ENCODE assay signal across 18 cellular contexts in the genomic region with DNA sequence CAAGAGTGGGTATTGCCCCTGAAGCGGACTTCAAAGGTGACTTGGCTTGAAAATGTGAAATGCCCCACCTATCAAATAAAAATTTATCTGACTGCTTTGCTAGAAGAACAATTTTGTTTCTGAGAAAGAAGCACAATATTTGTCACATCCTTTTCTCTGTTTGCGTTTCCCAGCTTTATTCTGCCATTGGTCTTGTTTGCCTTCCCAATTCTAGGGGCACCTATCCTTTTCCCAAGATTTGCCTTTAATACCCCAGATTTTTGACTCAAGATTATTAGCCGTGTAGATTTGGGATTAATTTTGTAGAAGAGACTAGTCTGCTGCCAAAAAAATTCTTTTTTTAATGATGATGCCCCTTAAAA.
DNase-seq lines count a peak whose midpoint lies in the region; ATAC-seq and TF ChIP-seq lines count a peak whose summit lies in the region.
"Had no signal": no experiment of that assay in that cellular context is flagged by ENCODE, and none has a peak within 500 bp of the region (broad histone marks: within the 10 kb centered on the region; RNA-seq: fewer than 3 reads in every experiment).

No MANE protein-coding gene starts in this region.

- H3K79me2 ChIP-seq in H9 (ENCODE audit: insufficient read depth, low read length), result no peaks in the 10 kb centered on the region

- H3K9ac ChIP-seq in H9 (ENCODE audit: extremely low read depth, insufficient read length, low read length), result no peak overlapping the region
- H3K9ac ChIP-seq in endodermal cell (ENCODE audit: extremely low read depth, low read length, poor library complexity, severe bottlenecking), result no peak overlapping the region

- H3K27me3 Mint-ChIP-seq in H9 (ENCODE audit: low read depth) (no peaks in the 10 kb centered on the region), endodermal cell (ENCODE audit: insufficient read depth) (no peaks in the 10 kb centered on the region)
- H3K27me3 Mint-ChIP-seq: B cell; CD4-positive, alpha-beta memory T cell had no signal

- H3K9me3 Mint-ChIP-seq in H9 (no peaks in the 10 kb centered on the region), endodermal cell (no peaks in the 10 kb centered on the region)
- H3K9me3 Mint-ChIP-seq: T-helper 1 cell treated with Interleukin-12 subunit alpha and Interleukin-12 subunit beta and Interleukin-4 antibody, amounts not matched to agents 30 μg/mL and 1 μg/mL, for 36 hours had no signal

- H3K4ac ChIP-seq in H9 (ENCODE audit: low read depth, low read length), result no peak overlapping the region

- no peaks in the 10 kb centered on the region for H3K23me2 ChIP-seq in H9 (ENCODE audit: insufficient read length, low read depth, low read length, poor library complexity, severe bottlenecking)

- no peak overlapping the region for H3T11ph ChIP-seq in H9 (ENCODE audit: low read length)

- no peak overlapping the region for H4K91ac ChIP-seq in H9 (ENCODE audit: insufficient read length, low read depth, low read length)

- no peak overlapping the region for H2BK12ac ChIP-seq in H9 (ENCODE audit: insufficient read length, low read depth, low read length)

- no peak overlapping the region for H3K4me2 ChIP-seq in H9 (ENCODE audit: insufficient read depth, insufficient read length, low read length)

- intact Hi-C loops in A673 (cut with micrococcal nuclease; ENCODE audit: unreplicated experiment) (loop anchor here (10.0 kb wide), 1 partner anchor 1302 kb away; no protein-coding TSS in a partner anchor), Panc1 (cut with micrococcal nuclease; ENCODE audit: unreplicated experiment) (no loop called here)

- ATAC-seq in Panc1 (no peak), GM19467 (IDR thresholded peaks at IDR 0.05; ENCODE audit: unreplicated experiment) (no peak), HG02610 (IDR thresholded peaks at IDR 0.05; ENCODE audit: unreplicated experiment) (no peak)

- DNase-seq in A673 (ENCODE audit: low spot score) (no peak), H9 (no peak), Panc1 (ENCODE audit: low read depth, low spot score) (no peak), endodermal cell (no peak), superior temporal gyrus (ENCODE audit: extremely low spot score) (no peak), HAP-1 (ENCODE audit: low spot score in 2 of 2) (no peak)
- DNase-seq: CD4-positive, alpha-beta memory T cell; GDM1; NCI-H1048; NCI-H1436 treated with DMSO at 0.1 percent for 48 hours; Peyer's patch; SHP77 treated with DMSO at 0.1 percent for 48 hours had no signal

- no peaks in the 10 kb centered on the region for H4K20me1 ChIP-seq in H9 (ENCODE audit: control insufficient read depth, insufficient read depth, insufficient read length)

- no peak overlapping the region for H3K4me3 ChIP-seq in A673 (ENCODE audit: low read depth, low read length, poor library complexity, severe bottlenecking)
- H3K4me3 ChIP-seq in Panc1 (ENCODE audit: low read depth in 2 of 2, low read length in 2 of 2), result no peak overlapping the region
- no peak overlapping the region for H3K4me3 ChIP-seq in endodermal cell (ENCODE audit: low read length)
- H3K4me3 ChIP-seq in HAP-1, result no peak overlapping the region
- H3K4me3 ChIP-seq: GM12878, Peyer's patch had no signal

- no peak overlapping the region for H2AK5ac ChIP-seq in H9 (ENCODE audit: insufficient read length, low read length)

- H4K5ac ChIP-seq in H9 (ENCODE audit: insufficient read length, low read depth, low read length), result no peak overlapping the region

- no peak overlapping the region for H2AFZ ChIP-seq in H9 (ENCODE audit: low read length)

- H3K4me1 ChIP-seq in A673 (ENCODE audit: insufficient read depth, low read length, poor library complexity, severe bottlenecking), result no peaks in the 10 kb centered on the region
- H3K4me1 ChIP-seq in H9 (ENCODE audit: insufficient read depth, low read length), result no peaks in the 10 kb centered on the region
- no peaks in the 10 kb centered on the region for H3K4me1 ChIP-seq in Panc1 (ENCODE audit: control insufficient read depth, insufficient read depth, low read length)
- peaks cover 3% of the 10 kb centered on the region for H3K4me1 ChIP-seq in endodermal cell (ENCODE audit: control insufficient read depth, insufficient read depth, low read length)
- H3K4me1 ChIP-seq in HAP-1, result no peaks in the 10 kb centered on the region
- H3K4me1 ChIP-seq: Peyer's patch had no signal

- H3K18ac ChIP-seq in H9 (ENCODE audit: insufficient read length, low read depth, low read length), result no peak overlapping the region

- H3K9me3 ChIP-seq in A673 (ENCODE audit: low read depth, low read length, poor library complexity, severe bottlenecking) (no peaks in the 10 kb centered on the region), H9 (ENCODE audit: control insufficient read depth, low read depth, low read length) (no peaks in the 10 kb centered on the region), Panc1 (ENCODE audit: control insufficient read depth, insufficient read depth, low read depth, low read length) (no peaks in the 10 kb centered on the region), endodermal cell (ENCODE audit: control insufficient read depth, low read length) (no peaks in the 10 kb centered on the region), HAP-1 (no peaks in the 10 kb centered on the region)
- H3K9me3 ChIP-seq: Peyer's patch had no signal

- H2BK15ac ChIP-seq in H9 (ENCODE audit: low read depth, low read length), result no peak overlapping the region

- H3K4me3 Mint-ChIP-seq in H9 (no peak overlapping the region), endodermal cell (no peak overlapping the region)
- H3K4me3 Mint-ChIP-seq: B cell; CD4-positive, alpha-beta memory T cell; T-helper 1 cell treated with Interleukin-12 subunit alpha and Interleukin-12 subunit beta and Interleukin-4 antibody, amounts not matched to agents 30 μg/mL and 1 μg/mL, for 36 hours had no signal

- H3K23ac ChIP-seq in H9 (ENCODE audit: insufficient read length, low read depth, low read length), result no peak overlapping the region

- H3K14ac ChIP-seq in H9 (ENCODE audit: insufficient read depth, low read length), result no peak overlapping the region

- H3K36me3 Mint-ChIP-seq in H9 (ENCODE audit: insufficient read depth in 1 of 3, low read depth in 3 of 3) (peaks cover 0 to 3% (median 0%) of the 10 kb centered on the region in 3 experiments; a peak in 2 of 7 replicates), endodermal cell (ENCODE audit: low read depth) (peaks cover 5% of the 10 kb centered on the region)

- H3K27me3 ChIP-seq in A673 (replicated peaks; ENCODE audit: insufficient read depth, low read depth, low read length, poor library complexity), result no peaks in the 10 kb centered on the region
- no peaks in the 10 kb centered on the region for H3K27me3 ChIP-seq in H9 (ENCODE audit: insufficient read depth, low read length)
- no peaks in the 10 kb centered on the region for H3K27me3 ChIP-seq in Panc1 (ENCODE audit: control insufficient read depth, insufficient read depth, low read length)
- no peaks in the 10 kb centered on the region for H3K27me3 ChIP-seq in endodermal cell (ENCODE audit: control insufficient read depth, insufficient read depth, low read length, poor library complexity, severe bottlenecking)
- H3K27me3 ChIP-seq in HAP-1 (ENCODE audit: low read depth), result no peaks in the 10 kb centered on the region
- H3K27me3 ChIP-seq: Peyer's patch had no signal

- no peak overlapping the region for H3K27ac ChIP-seq in A673 (ENCODE audit: low read depth, low read length, poor library complexity, severe bottlenecking)
- no peak overlapping the region for H3K27ac ChIP-seq in H9 (ENCODE audit: insufficient read length, low read depth, low read length)
- H3K27ac ChIP-seq in Panc1 (ENCODE audit: low read length), result no peak overlapping the region
- no peak overlapping the region for H3K27ac ChIP-seq in endodermal cell (ENCODE audit: low read depth, low read length)
- H3K27ac ChIP-seq: HL-60, Peyer's patch had no signal

- H3K4me1 Mint-ChIP-seq in H9 (peaks cover 23 to 24% of the 10 kb centered on the region in 2 experiments), endodermal cell (peaks cover 13% of the 10 kb centered on the region)
- H3K4me1 Mint-ChIP-seq: B cell had no signal

- in situ Hi-C loops in Panc1 (cut with HindIII; ENCODE audit: low pct_unique_long_range_greater_than_20kb, low sequenced_read_pairs) (no loop called here), HAP-1 (cut with MboI; ENCODE audit: low sequenced_read_pairs) (no loop called here)

- no peaks in the 10 kb centered on the region for H3K79me1 ChIP-seq in H9 (ENCODE audit: insufficient read depth, low read depth, low read length, poor library complexity, severe bottlenecking)

- POLR2A ChIA-PET in A673 (lab: Charles Lee; ENCODE audit: low non-redundant PET) (no interaction called here), Panc1 (lab: Charles Lee) (no interaction called here)

- no peaks in the 10 kb centered on the region for H3K36me3 ChIP-seq in A673 (ENCODE audit: insufficient read depth, low read length, poor library complexity, severe bottlenecking)
- no peaks in the 10 kb centered on the region for H3K36me3 ChIP-seq in Panc1 (ENCODE audit: control insufficient read depth, insufficient read depth, low read length)
- H3K36me3 ChIP-seq in endodermal cell (ENCODE audit: control insufficient read depth, insufficient read depth, low read length), result peaks cover 4% of the 10 kb centered on the region
- no peaks in the 10 kb centered on the region for H3K36me3 ChIP-seq in HAP-1 (replicated peaks)
- H3K36me3 ChIP-seq: Peyer's patch had no signal

- CTCF ChIA-PET in A673 (lab: Charles Lee), result no interaction called here
- CTCF ChIA-PET in Panc1 (lab: Charles Lee), result no interaction called here

- no peak overlapping the region for H2BK20ac ChIP-seq in H9 (ENCODE audit: low read depth, low read length, poor library complexity, severe bottlenecking)

- H2BK5ac ChIP-seq in H9 (ENCODE audit: insufficient read length, low read length), result no peak overlapping the region

- no peak overlapping the region for H4K8ac ChIP-seq in H9 (replicated peaks; ENCODE audit: insufficient read length, low read depth, low read length)

- TF ChIP-seq CTCF in A673 (conservative IDR thresholded peaks at IDR 0.05; ENCODE audit: low read depth, low read length) (peak; percentile 8; the same call in 1 of the 2 replicates), H9 (conservative IDR thresholded peaks at IDR 0.05) (peak; percentile 6; the same call in 2 of the 3 replicates), Panc1 (IDR thresholded peaks at IDR 0.05) (peak; percentile 47), endodermal cell (conservative IDR thresholded peaks at IDR 0.05) (peak; percentile 30)

- no peak overlapping the region for H3K56ac ChIP-seq in H9 (ENCODE audit: insufficient read length, low read depth, low read length)

- BruUV-seq in A673 (replicated peaks; lab: Mats Ljungman, UMichigan) (no TSS peak), Panc1 (replicated peaks; lab: Mats Ljungman, UMichigan) (no TSS peak)

- no CpG with 5 or more reads among the region's 3 CpGs for WGBS in H9 (ENCODE audit: extremely low coverage, insufficient read length, low lambda C conversion rate)
- 80 to 87% methylated on average over 3 of the region's 3 CpGs for WGBS in endodermal cell (ENCODE audit: insufficient coverage in 1 of 2, insufficient read length in 1 of 2), 2 experiments

- H3K27ac Mint-ChIP-seq in H9, result no peak overlapping the region; a peak in 1 of 7 replicates
- H3K27ac Mint-ChIP-seq in endodermal cell, result no peak overlapping the region
- H3K27ac Mint-ChIP-seq: B cell; CD4-positive, alpha-beta memory T cell; T-helper 1 cell treated with Interleukin-12 subunit alpha and Interleukin-12 subunit beta and Interleukin-4 antibody, amounts not matched to agents 30 μg/mL and 1 μg/mL, for 36 hours had no signal

- H2BK120ac ChIP-seq in H9 (ENCODE audit: low read depth, low read length, poor library complexity, severe bottlenecking), result no peak overlapping the region
